14 cellular contexts compared by ENCODE assay signal in the genomic region with DNA sequence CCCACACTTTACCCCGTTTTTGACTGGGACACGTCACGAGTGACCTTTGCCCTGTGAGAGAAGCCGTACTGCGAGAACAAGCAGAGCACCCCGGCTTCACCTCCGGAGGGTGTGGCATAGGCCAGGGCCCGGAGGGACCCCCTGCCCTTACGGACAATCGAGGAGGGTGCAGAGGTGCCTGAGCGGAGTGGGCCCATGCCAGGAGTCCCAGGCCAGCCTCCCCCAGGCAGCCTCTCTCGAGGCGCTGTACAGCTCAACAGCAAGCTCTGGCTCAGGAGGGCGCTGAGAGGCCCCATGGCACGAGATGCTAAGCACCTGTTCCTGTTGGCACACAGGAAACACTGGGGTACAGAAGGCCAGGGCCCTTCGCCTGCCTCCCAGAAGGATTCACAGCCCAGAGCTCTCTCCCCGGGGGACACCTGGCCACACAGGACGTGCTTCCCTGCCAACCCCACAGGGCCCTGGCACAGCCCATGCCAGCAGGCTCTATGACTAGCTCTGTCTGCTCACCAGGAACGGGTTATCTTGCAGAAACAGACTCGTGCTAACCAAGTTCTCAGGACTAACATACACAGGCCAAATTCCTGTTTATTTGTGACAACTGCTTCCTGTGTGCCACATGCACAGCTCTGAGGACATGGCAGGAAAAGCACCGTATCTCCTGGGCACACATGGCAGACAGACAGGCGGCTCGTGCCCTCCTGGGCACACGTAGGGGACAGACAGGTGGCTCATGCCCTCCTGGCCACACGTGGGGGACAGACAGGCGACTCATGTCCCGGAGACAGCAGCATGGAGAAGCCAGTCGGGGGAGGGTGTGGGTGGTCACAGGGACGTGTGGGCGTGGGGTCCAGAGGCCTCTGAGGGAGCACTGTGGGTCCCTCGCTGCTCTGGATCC. TPM values are rescaled to one million over a fixed set of nuclear protein-coding genes. Genes with fewer than 3 reads are reported as not detected.
DNase-seq lines count a peak whose midpoint lies in the region; ATAC-seq and TF ChIP-seq lines count a peak whose summit lies in the region.
"Had no signal": no experiment of that assay in that cellular context is flagged by ENCODE, and none has a peak within 500 bp of the region (broad histone marks: within the 10 kb centered on the region; RNA-seq: fewer than 3 reads in every experiment).

No MANE protein-coding gene starts in this region.

- H3K27ac ChIP-seq in breast epithelium = peak overlapping the region; percentile 40 to 64
- peak overlapping the region; percentile 33 for H3K27ac ChIP-seq in urinary bladder (ENCODE audit: low read depth)

- DNase-seq in breast epithelium (ENCODE audit: low spot score in 2 of 2) (peak in 1 of 2 donors; percentile 42), MCF 10A (ENCODE audit: unreplicated experiment) (no peak), cardiac septum (ENCODE audit: low spot score) (peak; percentile 72), osteocyte (ENCODE audit: extremely low spot score, unreplicated experiment) (peak; percentile 77), CD1c-positive myeloid dendritic cell (ENCODE audit: extremely low spot score) (no peak)
- DNase-seq: activated CD8-positive, alpha-beta memory T cell treated with anti-CD3 and anti-CD28 coated beads for 24 hours; DMS79 had no signal

- H3K27me3 ChIP-seq in breast epithelium = no peaks in the 10 kb centered on the region

- no TSS peak for BruUV-seq in MCF 10A (replicated peaks; lab: Mats Ljungman, UMichigan)

- POLR2A ChIA-PET in MCF 10A (lab: Yijun Ruan, JAX) = interaction anchor here (0.5 to 1.3 kb wide), 7 partner anchors 12 to 858 kb away, joined by 3 to 11 read pairs (median 4); a partner anchor contains a TSS

- no peaks in the 10 kb centered on the region for H3K9me3 ChIP-seq in breast epithelium

- WGBS in urinary bladder = 80% methylated on average over 31 of the region's 31 CpGs

- intact Hi-C loops in breast epithelium (cut with DNase I; ENCODE audit: low total_unique reads) (no loop called here), MCF 10A (cut with micrococcal nuclease) (no loop called here), cardiac septum (cut with DNase I) (no loop called here)

- H3K27ac Mint-ChIP-seq in MCF 10A (ENCODE audit: low read depth, unreplicated experiment) = no peak overlapping the region
- no peak overlapping the region for H3K27ac Mint-ChIP-seq in osteocyte (ENCODE audit: unreplicated experiment)
- H3K27ac Mint-ChIP-seq: T-helper 2 cell treated with Interferon-gamma antibody and Interleukin-4, amounts not matched to agents 5 μg/mL and 100 μg/mL, for 36 hours had no signal

- H3K36me3 ChIP-seq in breast epithelium (peaks cover 4% of the 10 kb centered on the region), urinary bladder (ENCODE audit: insufficient read depth) (peaks cover 3% of the 10 kb centered on the region)

- no peak overlapping the region for H3K4me3 ChIP-seq in breast epithelium
- H3K4me3 ChIP-seq in urinary bladder (ENCODE audit: low read depth, low read length) = no peak overlapping the region
- H3K4me3 ChIP-seq: smooth muscle cell had no signal

- TF ChIP-seq CTCF in breast epithelium (IDR thresholded peaks at IDR 0.05) (no peak), MCF 10A (IDR thresholded peaks at IDR 0.05; ENCODE audit: unreplicated experiment) (no peak), osteocyte (IDR thresholded peaks at IDR 0.05) (no peak)

- TF ChIP-seq POLR2A in breast epithelium (IDR thresholded peaks at IDR 0.05) = no peak

- H3K4me3 Mint-ChIP-seq in MCF 10A (ENCODE audit: unreplicated experiment) = no peak overlapping the region
- H3K4me3 Mint-ChIP-seq in osteocyte (ENCODE audit: unreplicated experiment) = no peak overlapping the region
- H3K4me3 Mint-ChIP-seq: T-helper 2 cell treated with Interferon-gamma antibody and Interleukin-4, amounts not matched to agents 5 μg/mL and 100 μg/mL, for 36 hours had no signal

- peaks cover 24% of the 10 kb centered on the region for H3K36me3 Mint-ChIP-seq in MCF 10A (ENCODE audit: insufficient read depth, unreplicated experiment)
- H3K36me3 Mint-ChIP-seq in osteocyte (ENCODE audit: unreplicated experiment) = no peaks in the 10 kb centered on the region
- H3K36me3 Mint-ChIP-seq: activated naive CD4-positive, alpha-beta T cell treated with anti-CD3 and anti-CD28 coated beads, Interleukin-2, amount 50 U/mL, for 72 hours had no signal

- no peak for ATAC-seq in GM18498 (IDR thresholded peaks at IDR 0.05; ENCODE audit: unreplicated experiment)
- ATAC-seq in GM21528 (IDR thresholded peaks at IDR 0.05; ENCODE audit: low FRiP score, unreplicated experiment) = no peak
- ATAC-seq: activated naive CD4-positive, alpha-beta T cell treated with anti-CD3 and anti-CD28 coated beads, Interleukin-2, amount 50 U/mL, for 72 hours; Panc1 had no signal

- no peaks in the 10 kb centered on the region for H3K9me3 Mint-ChIP-seq in MCF 10A (ENCODE audit: unreplicated experiment)
- no peaks in the 10 kb centered on the region for H3K9me3 Mint-ChIP-seq in osteocyte (ENCODE audit: unreplicated experiment)
- H3K9me3 Mint-ChIP-seq: activated naive CD4-positive, alpha-beta T cell treated with anti-CD3 and anti-CD28 coated beads, Interleukin-2, amount 50 U/mL, for 72 hours; T-helper 2 cell treated with Interferon-gamma antibody and Interleukin-4, amounts not matched to agents 5 μg/mL and 100 μg/mL, for 36 hours had no signal

- CTCF ChIA-PET in MCF 10A (lab: Yijun Ruan, JAX) = interaction anchor here (0.7 to 1.1 kb wide), 4 partner anchors 11 to 210 kb away, joined by 3 to 4 read pairs (median 3); a partner anchor contains a TSS

- H3K27me3 Mint-ChIP-seq in MCF 10A (ENCODE audit: insufficient read depth, unreplicated experiment) (no peaks in the 10 kb centered on the region), osteocyte (ENCODE audit: unreplicated experiment) (no peaks in the 10 kb centered on the region)

- H3K4me1 ChIP-seq in breast epithelium (peaks cover 0 to 23% of the 10 kb centered on the region in 2 donors), urinary bladder (ENCODE audit: insufficient read depth) (no peaks in the 10 kb centered on the region)

- H3K4me1 Mint-ChIP-seq in MCF 10A (ENCODE audit: insufficient read depth, unreplicated experiment) (peaks cover 7% of the 10 kb centered on the region), osteocyte (ENCODE audit: unreplicated experiment) (peaks cover 15% of the 10 kb centered on the region)

RNA-seq across cellular contexts. Expression of a gene that starts 11.6 kb away (rescaled TPM):
- total RNA-seq in breast epithelium = 10 to 100 TPM; 32.8 to 47.2 (median 41.0) TPM
- total RNA-seq in MCF 10A (2022) = 58.5 and 58.8 TPM in 2 replicates
- 46.9 TPM for total RNA-seq in cardiac septum
- 63.2 and 71.6 TPM in 2 replicates for total RNA-seq in osteocyte
- 13.6 TPM for total RNA-seq in urinary bladder
- 53.4 TPM for polyA plus RNA-seq in urinary bladder

Comparison
In these comparisons a context has a peak if more than half of its experiments do, and no peak if none do; other contexts are left out.
1. DNase-seq: peak in cardiac septum (single experiment) and osteocyte (single experiment); none in MCF 10A (single experiment) and CD1c-positive myeloid dendritic cell (single experiment).